In the genomic region with DNA sequence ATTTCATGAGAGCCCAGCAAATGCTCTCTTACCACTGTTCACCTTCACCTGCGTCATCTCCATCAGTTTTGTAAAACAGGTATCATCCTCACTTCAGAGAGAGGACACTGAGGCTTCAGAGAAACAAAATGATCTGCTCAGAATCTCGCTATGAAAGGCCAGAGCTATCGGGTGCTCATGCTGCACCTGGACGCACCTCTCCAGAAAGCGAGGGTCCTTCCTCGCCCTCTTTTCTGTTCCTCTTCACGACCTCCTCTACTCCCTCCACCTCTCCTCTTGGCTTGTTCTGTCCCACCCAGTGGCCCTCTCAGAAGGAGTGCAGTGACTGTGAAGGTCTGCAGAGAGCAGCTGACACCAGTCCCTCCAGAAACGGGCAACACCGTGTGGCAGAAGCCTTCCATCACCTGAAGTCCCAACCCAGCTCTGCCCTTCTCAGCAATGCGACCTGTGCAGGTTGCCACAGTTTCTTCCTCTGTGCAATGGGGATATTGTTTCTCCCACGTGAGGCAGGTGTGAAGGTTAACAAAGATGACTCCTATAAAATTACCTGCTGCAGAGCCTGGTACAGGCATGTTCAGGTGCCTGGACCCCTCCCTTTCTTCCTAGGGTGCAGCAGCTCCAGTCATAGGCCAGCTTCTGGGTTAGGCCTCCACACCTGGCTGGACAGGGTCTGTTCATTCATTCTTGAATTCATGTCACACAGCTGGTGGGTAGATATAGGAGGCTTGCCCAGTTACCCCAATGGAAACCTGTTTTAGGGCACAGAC, we compare ENCODE assay signal across 2 cellular contexts.
TF ChIP-seq lines count a peak whose summit lies in the region.

No MANE protein-coding gene starts in this region.

TF ChIP-seq in HCT116, 20 proteins besides CTCF, POLR2A, EP300 and RAD21 (continued from another document):
- TF ChIP-seq REST (IDR thresholded peaks at IDR 0.05; ENCODE audit: low read depth) = no peak
- no peak for TF ChIP-seq CEBPB (IDR thresholded peaks at IDR 0.05; ENCODE audit: low read depth)
- TF ChIP-seq, protein P1, sequence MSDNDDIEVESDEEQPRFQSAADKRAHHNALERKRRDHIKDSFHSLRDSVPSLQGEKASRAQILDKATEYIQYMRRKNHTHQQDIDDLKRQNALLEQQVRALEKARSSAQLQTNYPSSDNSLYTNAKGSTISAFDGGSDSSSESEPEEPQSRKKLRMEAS (IDR thresholded peaks at IDR 0.05) = no peak
- no peak for TF ChIP-seq ZNF274 (IDR thresholded peaks at IDR 0.05; ENCODE audit: low read depth, low read length)
- TF ChIP-seq ZFX (IDR thresholded peaks at IDR 0.05) = no peak
- no peak for TF ChIP-seq TCF7L2 (IDR thresholded peaks at IDR 0.05; ENCODE audit: borderline replicate concordance, extremely low read depth, insufficient read depth, insufficient read length)
- no peak for TF ChIP-seq SIN3A (IDR thresholded peaks at IDR 0.05; ENCODE audit: low read depth)
- no peak for TF ChIP-seq JUND (IDR thresholded peaks at IDR 0.05)
- TF ChIP-seq ZBTB33 (IDR thresholded peaks at IDR 0.05; ENCODE audit: extremely low read depth, insufficient replicate concordance, low read length) = no peak
- TF ChIP-seq FOSL1 (IDR thresholded peaks at IDR 0.05; ENCODE audit: low read depth) = no peak
- no peak for TF ChIP-seq ELF1 (IDR thresholded peaks at IDR 0.05; ENCODE audit: borderline replicate concordance, low read depth)
- TF ChIP-seq, protein P2, sequence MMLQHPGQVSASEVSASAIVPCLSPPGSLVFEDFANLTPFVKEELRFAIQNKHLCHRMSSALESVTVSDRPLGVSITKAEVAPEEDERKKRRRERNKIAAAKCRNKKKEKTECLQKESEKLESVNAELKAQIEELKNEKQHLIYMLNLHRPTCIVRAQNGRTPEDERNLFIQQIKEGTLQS (IDR thresholded peaks at IDR 0.05) = no peak
TF ChIP-seq in HCT116: peak in this region for 0.

TF ChIP-seq in SK-N-SH treated with all-trans-retinoic acid at 6 μM for 48 hours, 23 proteins besides CTCF, POLR2A, EP300 and RAD21 (continued from another document):
- TF ChIP-seq, protein P3, sequence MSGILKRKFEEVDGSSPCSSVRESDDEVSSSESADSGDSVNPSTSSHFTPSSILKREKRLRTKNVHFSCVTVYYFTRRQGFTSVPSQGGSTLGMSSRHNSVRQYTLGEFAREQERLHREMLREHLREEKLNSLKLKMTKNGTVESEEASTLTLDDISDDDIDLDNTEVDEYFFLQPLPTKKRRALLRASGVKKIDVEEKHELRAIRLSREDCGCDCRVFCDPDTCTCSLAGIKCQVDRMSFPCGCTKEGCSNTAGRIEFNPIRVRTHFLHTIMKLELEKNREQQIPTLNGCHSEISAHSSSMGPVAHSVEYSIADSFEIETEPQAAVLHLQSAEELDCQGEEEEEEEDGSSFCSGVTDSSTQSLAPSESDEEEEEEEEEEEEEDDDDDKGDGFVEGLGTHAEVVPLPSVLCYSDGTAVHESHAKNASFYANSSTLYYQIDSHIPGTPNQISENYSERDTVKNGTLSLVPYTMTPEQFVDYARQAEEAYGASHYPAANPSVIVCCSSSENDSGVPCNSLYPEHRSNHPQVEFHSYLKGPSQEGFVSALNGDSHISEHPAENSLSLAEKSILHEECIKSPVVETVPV (CRISPR knock-in tag; IDR thresholded peaks at IDR 0.05) = no peak
- TF ChIP-seq RARB (CRISPR knock-in tag; IDR thresholded peaks at IDR 0.05) (no peak), PPARA (CRISPR knock-in tag; IDR thresholded peaks at IDR 0.05; ENCODE audit: borderline replicate concordance) (no peak), ZFP3 (CRISPR knock-in tag; IDR thresholded peaks at IDR 0.05) (no peak), ZFP30 (CRISPR knock-in tag; IDR thresholded peaks at IDR 0.05) (no peak), TCF4 (CRISPR knock-in tag; IDR thresholded peaks at IDR 0.05; ENCODE audit: borderline replicate concordance) (no peak), GLIS3 (CRISPR knock-in tag; IDR thresholded peaks at IDR 0.05) (no peak), ISL1 (CRISPR knock-in tag; IDR thresholded peaks at IDR 0.05) (no peak), ZC3H10 (CRISPR knock-in tag; IDR thresholded peaks at IDR 0.05) (no peak), PATZ1 (CRISPR knock-in tag; IDR thresholded peaks at IDR 0.05; ENCODE audit: borderline replicate concordance) (no peak)
